ENCODE assay signal across 1 cellular context in genomic region chr5:149517461-149518122, GRCh38.
TF ChIP-seq lines count a peak whose summit lies in the region.

No MANE protein-coding gene starts in this region.

TF ChIP-seq in K562, 482 proteins besides CTCF, POLR2A, EP300 and RAD21 (continued from another document):
- TF ChIP-seq CEBPZ (IDR thresholded peaks at IDR 0.05; ENCODE audit: borderline replicate concordance, low read depth, low read length) (no peak), FOXA1 (IDR thresholded peaks at IDR 0.05; ENCODE audit: borderline replicate concordance) (no peak), ZNF253 (CRISPR knock-in tag; conservative IDR thresholded peaks at IDR 0.05) (no peak), ZBTB5 (IDR thresholded peaks at IDR 0.05) (no peak), SIRT6 (IDR thresholded peaks at IDR 0.05; ENCODE audit: low read depth, low read length) (no peak)
TF ChIP-seq in K562: peak in this region for 0.
